8 cellular contexts compared by ENCODE assay signal in genomic region chr12:42483534-42483857, GRCh38.
A peak's percentile ranks its signal among the peaks of the same experiment; 100 is the strongest.
DNase-seq lines count a peak whose midpoint lies in the region; ATAC-seq and TF ChIP-seq lines count a peak whose summit lies in the region.

No MANE protein-coding gene starts in this region.

- peak; percentile 22 to 32 for ATAC-seq in activated CD4-positive, CD25-positive, alpha-beta regulatory T cell treated with anti-CD3 and anti-CD28 coated beads, Interleukin-2, amount 50 U/mL, for 24 hours
- ATAC-seq in HG02938 (IDR thresholded peaks at IDR 0.05; ENCODE audit: unreplicated experiment) = peak; percentile 27
- ATAC-seq in effector memory CD8-positive, alpha-beta T cell (replicated peaks) = peak; percentile 52

- peak overlapping the region; percentile 78 for H3K4me3 Mint-ChIP-seq in T-helper 2 cell treated with Interferon-gamma antibody and Interleukin-4, amounts not matched to agents 5 μg/mL and 100 μg/mL, for 36 hours
- peak overlapping the region; percentile 96 to 99 for H3K4me3 Mint-ChIP-seq in effector memory CD8-positive, alpha-beta T cell
- H3K4me3 Mint-ChIP-seq in mesothelial cell of epicardium = peak overlapping the region; percentile 92
- peak overlapping the region; percentile 91 for H3K4me3 Mint-ChIP-seq in type B pancreatic cell

- H3K27me3 Mint-ChIP-seq in T-helper 2 cell treated with Interferon-gamma antibody and Interleukin-4, amounts not matched to agents 5 μg/mL and 100 μg/mL, for 36 hours (ENCODE audit: low read depth) = peaks cover 85% of the 10 kb centered on the region
- H3K27me3 Mint-ChIP-seq in effector memory CD8-positive, alpha-beta T cell = peaks cover 76 to 86% of the 10 kb centered on the region in 2 donors
- H3K27me3 Mint-ChIP-seq in mesothelial cell of epicardium (ENCODE audit: low read depth) (no peaks in the 10 kb centered on the region), type B pancreatic cell (peaks cover 29% of the 10 kb centered on the region)

- no peak for DNase-seq in activated CD4-positive, CD25-positive, alpha-beta regulatory T cell (lab: John Stamatoyannopoulos, UW)
- DNase-seq in T-helper 2 cell treated with Interferon-gamma antibody and Interleukin-4, amounts not matched to agents 5 μg/mL and 100 μg/mL, for 36 hours (ENCODE audit: low spot score) = peak; percentile 14
- peak in 2 of 3 experiments; percentile 3 for DNase-seq in effector memory CD8-positive, alpha-beta T cell
- DNase-seq in mesothelial cell of epicardium (ENCODE audit: low spot score in 2 of 2, unreplicated experiment in 2 of 2) (peak in 1 of 2 experiments; percentile 35), type B pancreatic cell (ENCODE audit: extremely low spot score, unreplicated experiment) (no peak), DMS153 treated with DMSO at 0.1 percent for 48 hours (lab: John Stamatoyannopoulos, UW; ENCODE audit: unreplicated experiment) (no peak)

- H3K9me3 Mint-ChIP-seq in T-helper 2 cell treated with Interferon-gamma antibody and Interleukin-4, amounts not matched to agents 5 μg/mL and 100 μg/mL, for 36 hours = no peaks in the 10 kb centered on the region
- H3K9me3 Mint-ChIP-seq in effector memory CD8-positive, alpha-beta T cell = no peaks in the 10 kb centered on the region
- H3K9me3 Mint-ChIP-seq in mesothelial cell of epicardium (no peaks in the 10 kb centered on the region), type B pancreatic cell (no peaks in the 10 kb centered on the region)

- H3K4me1 Mint-ChIP-seq in T-helper 2 cell treated with Interferon-gamma antibody and Interleukin-4, amounts not matched to agents 5 μg/mL and 100 μg/mL, for 36 hours (ENCODE audit: low read depth) = peaks cover 10% of the 10 kb centered on the region
- peaks cover 8 to 10% of the 10 kb centered on the region in 2 donors for H3K4me1 Mint-ChIP-seq in effector memory CD8-positive, alpha-beta T cell (ENCODE audit: low read depth in 2 of 2)
- H3K4me1 Mint-ChIP-seq in mesothelial cell of epicardium (peaks cover 71% of the 10 kb centered on the region), type B pancreatic cell (ENCODE audit: unreplicated experiment) (peaks cover 31% of the 10 kb centered on the region)

- TF ChIP-seq CTCF in mesothelial cell of epicardium (IDR thresholded peaks at IDR 0.05; ENCODE audit: unreplicated experiment) = no peak
- TF ChIP-seq CTCF in type B pancreatic cell (conservative IDR thresholded peaks at IDR 0.05) = no peak

- peaks cover 4% of the 10 kb centered on the region for H3K36me3 Mint-ChIP-seq in T-helper 2 cell treated with Interferon-gamma antibody and Interleukin-4, amounts not matched to agents 5 μg/mL and 100 μg/mL, for 36 hours (ENCODE audit: low read depth)
- peaks cover 4% of the 10 kb centered on the region for H3K36me3 Mint-ChIP-seq in effector memory CD8-positive, alpha-beta T cell (ENCODE audit: insufficient read depth)
- H3K36me3 Mint-ChIP-seq in mesothelial cell of epicardium = no peaks in the 10 kb centered on the region
- no peaks in the 10 kb centered on the region for H3K36me3 Mint-ChIP-seq in type B pancreatic cell

- no peak overlapping the region for H3K27ac Mint-ChIP-seq in T-helper 2 cell treated with Interferon-gamma antibody and Interleukin-4, amounts not matched to agents 5 μg/mL and 100 μg/mL, for 36 hours
- H3K27ac Mint-ChIP-seq in effector memory CD8-positive, alpha-beta T cell = peak overlapping the region in 1 of 2 donors; percentile 77
- peak overlapping the region; percentile 89 for H3K27ac Mint-ChIP-seq in mesothelial cell of epicardium
- peak overlapping the region; percentile 73 for H3K27ac Mint-ChIP-seq in type B pancreatic cell

Comparison
In these comparisons a context has a peak if more than half of its experiments do, and no peak if none do; other contexts are left out.
1. DNase-seq: peak in T-helper 2 cell treated with Interferon-gamma antibody and Interleukin-4, amounts not matched to agents 5 μg/mL and 100 μg/mL, for 36 hours (single experiment) and effector memory CD8-positive, alpha-beta T cell (2 of 3); none in activated CD4-positive, CD25-positive, alpha-beta regulatory T cell (0 of 4), type B pancreatic cell (single experiment) and DMS153 treated with DMSO at 0.1 percent for 48 hours (single experiment).
2. Peak in every context shown above with its lines, with median percentiles within 50 percentile points of each other: ATAC-seq and H3K4me3 Mint-ChIP-seq.